Comparison of ENCODE assay signal across 26 cellular contexts in the genomic region with DNA sequence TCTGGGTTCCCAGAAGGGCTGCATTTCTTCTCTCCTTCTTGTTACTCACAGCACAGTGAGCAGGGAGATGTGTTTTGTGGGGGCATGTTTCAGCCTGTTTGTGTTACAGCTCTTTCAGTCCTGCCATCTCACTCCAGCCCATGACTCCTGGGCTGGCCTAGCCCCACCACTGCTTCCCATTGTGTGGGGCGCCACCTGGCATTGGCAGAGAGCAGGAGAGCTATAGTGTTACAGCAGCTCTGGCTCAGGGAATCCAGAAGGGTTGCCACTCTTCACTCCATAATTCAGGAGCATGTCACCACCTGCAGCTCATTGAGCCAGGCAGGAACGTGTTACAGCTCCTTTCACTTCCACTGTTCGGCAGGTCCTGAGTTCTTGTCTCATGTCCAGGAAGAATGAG. TPM values are rescaled to one million over a fixed set of nuclear protein-coding genes. Genes with fewer than 3 reads are reported as not detected.
DNase-seq lines count a peak whose midpoint lies in the region; ATAC-seq and TF ChIP-seq lines count a peak whose summit lies in the region.
"Had no signal": no experiment of that assay in that cellular context is flagged by ENCODE, and none has a peak within 500 bp of the region (broad histone marks: within the 10 kb centered on the region; RNA-seq: fewer than 3 reads in every experiment).

No MANE protein-coding gene starts in this region.

- TF ChIP-seq CTCF in mammary epithelial cell (conservative IDR thresholded peaks at IDR 0.05 in 1 of 2, IDR thresholded peaks at IDR 0.05 in 1 of 2; ENCODE audit: extremely low read depth in 1 of 2, insufficient read depth in 1 of 2, low read depth in 1 of 2, low read length in 2 of 2): peak in 1 of 2 donors; percentile 22
- no peak for TF ChIP-seq CTCF in MCF 10A (IDR thresholded peaks at IDR 0.05; ENCODE audit: unreplicated experiment)

- H3K9me3 ChIP-seq in mammary epithelial cell (replicated peaks; ENCODE audit: insufficient read depth, low read length) (peaks cover 10% of the 10 kb centered on the region), mucosa of stomach (ENCODE audit: control insufficient read depth, low read length) (no peaks in the 10 kb centered on the region)
- H3K9me3 ChIP-seq: MG63 had no signal

- peak overlapping the region; percentile 61 for H3K4me2 ChIP-seq in mammary epithelial cell (ENCODE audit: insufficient read depth, low read depth, low read length)
- H3K4me2 ChIP-seq: BLaER1 had no signal

- dilution Hi-C loops in mammary epithelial cell (cut with HindIII; ENCODE audit: low sequenced_read_pairs): loop anchor here (5.0 kb wide), 1 partner anchor 81 kb away; no protein-coding TSS in a partner anchor

- intact Hi-C loops in mammary epithelial cell (cut with micrococcal nuclease) (no loop called here), MCF 10A (cut with micrococcal nuclease) (no loop called here), head of caudate nucleus (cut with DNase I) (no loop called here)

- no peak overlapping the region for H3K4me3 Mint-ChIP-seq in MCF 10A (ENCODE audit: unreplicated experiment)
- H3K4me3 Mint-ChIP-seq: CD4-positive, CD25-positive, alpha-beta regulatory T cell had no signal

- POLR2A ChIA-PET in MCF 10A (lab: Yijun Ruan, JAX): interaction anchor here (0.6 to 0.8 kb wide), 3 partner anchors 16 to 643 kb away, joined by 3 read pairs; no protein-coding TSS in a partner anchor

- peak overlapping the region; percentile 74 for H2AFZ ChIP-seq in mammary epithelial cell (ENCODE audit: low read depth, low read length)

- H3K36me3 ChIP-seq in mammary epithelial cell (ENCODE audit: insufficient read depth, low read length) (no peaks in the 10 kb centered on the region), mucosa of stomach (ENCODE audit: control insufficient read depth, insufficient read depth, low read length) (no peaks in the 10 kb centered on the region)
- H3K36me3 ChIP-seq: BLaER1, MG63, SJCRH30 had no signal

- H3K4me3 ChIP-seq in mammary epithelial cell (replicated peaks in 1 of 3; ENCODE audit: insufficient read depth in 1 of 3, low read depth in 2 of 3, low read length in 3 of 3) (no peak overlapping the region), mucosa of stomach (ENCODE audit: low read length) (peak overlapping the region; percentile 4)
- H3K4me3 ChIP-seq: MG63, SJCRH30 had no signal

- in situ Hi-C loops in mammary epithelial cell (cut with MboI; ENCODE audit: low sequenced_read_pairs in 2 of 2): loop anchor here in 1 of 2 donors (25.0 kb wide), 1 partner anchor 171 kb away; no protein-coding TSS in a partner anchor

- H3K36me3 Mint-ChIP-seq in MCF 10A (ENCODE audit: insufficient read depth, unreplicated experiment): no peaks in the 10 kb centered on the region
- H3K36me3 Mint-ChIP-seq: CD4-positive, CD25-positive, alpha-beta regulatory T cell had no signal

- no peaks in the 10 kb centered on the region for H3K4me1 Mint-ChIP-seq in MCF 10A (ENCODE audit: insufficient read depth, unreplicated experiment)
- H3K4me1 Mint-ChIP-seq: CD4-positive, CD25-positive, alpha-beta regulatory T cell had no signal

- H3K27ac ChIP-seq in mammary epithelial cell (ENCODE audit: insufficient read depth, low read depth, low read length): peak overlapping the region; percentile 14
- no peak overlapping the region for H3K27ac ChIP-seq in epithelial cell of prostate
- H3K27ac ChIP-seq: BLaER1, SJCRH30 had no signal

- 56% methylated on average over 3 of the region's 3 CpGs for WGBS in mammary epithelial cell (ENCODE audit: low coverage, missing lambda C conversion rate)

- DNase-seq in mammary epithelial cell (peak; percentile 67), MCF 10A (ENCODE audit: unreplicated experiment) (no peak), epithelial cell of prostate (ENCODE audit: low read depth, low spot score) (peak; percentile 18), head of caudate nucleus (no peak)
- DNase-seq: CD4-positive, CD25-positive, alpha-beta regulatory T cell; KBM-7; MG63; NCI-H1105 treated with DMSO at 0.1 percent for 48 hours; NCI-H146; NCI-H1930; NCI-H2107; NCI-H345; NCI-H510A treated with DMSO at 0.1 percent for 48 hours; NCI-H748 treated with DMSO at 0.1 percent for 48 hours; PC-3; SJCRH30 had no signal

- H3K79me2 ChIP-seq in mammary epithelial cell (ENCODE audit: insufficient read depth, low read length): no peaks in the 10 kb centered on the region

- H3K4me1 ChIP-seq in mammary epithelial cell (ENCODE audit: insufficient read depth, low read length) (peaks cover 12% of the 10 kb centered on the region), mucosa of stomach (ENCODE audit: control insufficient read depth, insufficient read depth, low read length) (no peaks in the 10 kb centered on the region)
- H3K4me1 ChIP-seq: BLaER1 had no signal

- peaks cover 2% of the 10 kb centered on the region for H3K27me3 ChIP-seq in mammary epithelial cell (ENCODE audit: insufficient read depth, low read length)
- no peaks in the 10 kb centered on the region for H3K27me3 ChIP-seq in mucosa of stomach (ENCODE audit: control insufficient read depth, insufficient read depth, low read length)
- H3K27me3 ChIP-seq: BLaER1, MG63, SJCRH30 had no signal

- H3K9me3 Mint-ChIP-seq in MCF 10A (ENCODE audit: unreplicated experiment): peaks cover 15% of the 10 kb centered on the region

- no peaks in the 10 kb centered on the region for H4K20me1 ChIP-seq in mammary epithelial cell (ENCODE audit: insufficient read depth, low read length)
- H4K20me1 ChIP-seq: BLaER1 had no signal

- BruUV-seq in mammary epithelial cell (replicated peaks; lab: Mats Ljungman, UMichigan): no TSS peak
- BruUV-seq in MCF 10A (replicated peaks; lab: Mats Ljungman, UMichigan): no TSS peak

- H3K27me3 Mint-ChIP-seq in MCF 10A (ENCODE audit: insufficient read depth, unreplicated experiment): peaks cover 11% of the 10 kb centered on the region
- H3K27me3 Mint-ChIP-seq: CD4-positive, CD25-positive, alpha-beta regulatory T cell had no signal

- CTCF ChIA-PET in mammary epithelial cell (lab: Charles Lee; ENCODE audit: low non-redundant PET): no interaction called here
- CTCF ChIA-PET in MCF 10A (lab: Yijun Ruan, JAX): interaction anchor here (0.9 to 4.1 kb wide), 4 partner anchors 13 to 368 kb away, joined by 3 to 28 read pairs (median 6); a partner anchor contains a TSS

- ATAC-seq in HG02870 (IDR thresholded peaks at IDR 0.05; ENCODE audit: unreplicated experiment) (no peak), HG02973 (IDR thresholded peaks at IDR 0.05; ENCODE audit: unreplicated experiment) (no peak)
- ATAC-seq: PC-3, Right ventricle myocardium inferior had no signal

- H3K9ac ChIP-seq in mammary epithelial cell (ENCODE audit: insufficient read depth, low read length): no peak overlapping the region
- no peak overlapping the region for H3K9ac ChIP-seq in mucosa of stomach (ENCODE audit: low read length)
- H3K9ac ChIP-seq: BLaER1 had no signal

- H3K27ac Mint-ChIP-seq in MCF 10A (ENCODE audit: low read depth, unreplicated experiment): no peak overlapping the region
- H3K27ac Mint-ChIP-seq: CD4-positive, CD25-positive, alpha-beta regulatory T cell had no signal

RNA-seq across cellular contexts. Expression of a gene that starts 30.0 kb away (rescaled TPM):
- 10 to 100 TPM; 45.3 to 68.5 TPM for total RNA-seq in mammary epithelial cell
- polyA plus RNA-seq in mammary epithelial cell: 65.3 TPM
- polyA minus RNA-seq in mammary epithelial cell: 96.7 TPM
- total RNA-seq in MCF 10A (2022): 22.5 and 39.2 TPM in 2 replicates

RNA-seq across cellular contexts. Expression of a gene that starts 36.2 kb away (rescaled TPM):
- not detected for total RNA-seq in mammary epithelial cell
- polyA plus RNA-seq in mammary epithelial cell: not detected
- polyA minus RNA-seq in mammary epithelial cell: not detected
- total RNA-seq in MCF 10A (2022): not detected in 2 replicates
- total RNA-seq: CD4-positive, CD25-positive, alpha-beta regulatory T cell; Daoy; G401; LHCN-M2; PC-3; Right ventricle myocardium inferior; RPMI7951; SJCRH30 had no signal
- polyA plus RNA-seq: AG04450; CD4-positive, CD25-positive, alpha-beta regulatory T cell had no signal

Comparison
In these comparisons a context has a peak if more than half of its experiments do, and no peak if none do; other contexts are left out.
1. DNase-seq: peak in mammary epithelial cell (single experiment) and epithelial cell of prostate (single experiment); none in MCF 10A (single experiment) and head of caudate nucleus (0 of 42).